ENCODE assay signal across 19 cellular contexts in genomic region chrX:287670-288069, GRCh38.
"Had no signal": no experiment of that assay in that cellular context is flagged by ENCODE, and none has a peak within 500 bp of the region (broad histone marks: within the 10 kb centered on the region; RNA-seq: fewer than 3 reads in every experiment).

No MANE protein-coding gene starts in this region.

- H3K4me3 ChIP-seq: lung, upper lobe of left lung had no signal

- DNase-seq: activated CD4-positive, alpha-beta T cell treated with anti-CD3 and anti-CD28 coated beads for 1 hour; activated CD8-positive, alpha-beta T cell treated with anti-CD3 and anti-CD28 coated beads for 36 hours; activated naive CD4-positive, alpha-beta T cell treated with anti-CD3 and anti-CD28 coated beads, Interleukin-2, amount 10 ng/mL, durations not matched to agents 7 days and 5 days; activated naive CD8-positive, alpha-beta T cell treated with anti-CD3 and anti-CD28 coated beads, Interleukin-2, amount 50 U/mL, for 24 hours; activated T-cell treated with anti-CD3 and anti-CD28 coated beads, Interleukin-2, amount 50 U/mL, for 4 hours; effector CD4-positive, alpha-beta T cell; erythroblast; foreskin fibroblast; retina; stimulated activated CD4-positive, alpha-beta T cell treated with anti-CD3 and anti-CD28 coated beads, Interleukin-4, amount 100 ng/mL, for 24 hours; stimulated activated naive CD4-positive, alpha-beta T cell treated with Interleukin-2 at 50 U/mL for 16 hours; T-helper 1 cell; T-helper 9 cell had no signal

- H3K9me3 Mint-ChIP-seq: activated CD8-positive, alpha-beta T cell treated with anti-CD3 and anti-CD28 coated beads for 36 hours; activated naive CD4-positive, alpha-beta T cell treated with anti-CD3 and anti-CD28 coated beads, Interleukin-2, amount 10 ng/mL, durations not matched to agents 7 days and 5 days; activated naive CD8-positive, alpha-beta T cell treated with anti-CD3 and anti-CD28 coated beads, Interleukin-2, amount 50 U/mL, for 24 hours; activated T-cell treated with anti-CD3 and anti-CD28 coated beads, Interleukin-2, amount 50 U/mL, for 4 hours; dendritic cell treated with granulocyte-macrophage colony-stimulating factor and Interleukin-4, amounts not matched to agents 40 ng/mL and 50 ng/mL, for 4 days; naive thymus-derived CD4-positive, alpha-beta T cell had no signal

- H3K9me3 ChIP-seq: upper lobe of left lung had no signal

- ATAC-seq: activated CD8-positive, alpha-beta T cell treated with anti-CD3 and anti-CD28 coated beads for 36 hours; activated naive CD8-positive, alpha-beta T cell treated with anti-CD3 and anti-CD28 coated beads, Interleukin-2, amount 50 U/mL, for 24 hours; activated T-cell treated with anti-CD3 and anti-CD28 coated beads, Interleukin-2, amount 50 U/mL, for 4 hours; left lobe of liver; naive thymus-derived CD4-positive, alpha-beta T cell had no signal

- H3K4me3 Mint-ChIP-seq: activated CD8-positive, alpha-beta T cell treated with anti-CD3 and anti-CD28 coated beads for 36 hours; activated naive CD4-positive, alpha-beta T cell treated with anti-CD3 and anti-CD28 coated beads, Interleukin-2, amount 10 ng/mL, durations not matched to agents 7 days and 5 days; activated naive CD8-positive, alpha-beta T cell treated with anti-CD3 and anti-CD28 coated beads, Interleukin-2, amount 50 U/mL, for 24 hours; activated T-cell treated with anti-CD3 and anti-CD28 coated beads, Interleukin-2, amount 50 U/mL, for 4 hours; dendritic cell treated with granulocyte-macrophage colony-stimulating factor and Interleukin-4, amounts not matched to agents 40 ng/mL and 50 ng/mL, for 4 days; naive thymus-derived CD4-positive, alpha-beta T cell had no signal

- H3K27ac ChIP-seq: upper lobe of left lung had no signal

- H3K27ac Mint-ChIP-seq: activated CD8-positive, alpha-beta T cell treated with anti-CD3 and anti-CD28 coated beads for 36 hours; activated naive CD4-positive, alpha-beta T cell treated with anti-CD3 and anti-CD28 coated beads, Interleukin-2, amount 10 ng/mL, durations not matched to agents 7 days and 5 days; activated naive CD8-positive, alpha-beta T cell treated with anti-CD3 and anti-CD28 coated beads, Interleukin-2, amount 50 U/mL, for 24 hours; dendritic cell treated with granulocyte-macrophage colony-stimulating factor and Interleukin-4, amounts not matched to agents 40 ng/mL and 50 ng/mL, for 4 days; progenitor cell of endocrine pancreas had no signal

- H3K27me3 ChIP-seq: upper lobe of left lung had no signal

- H3K27me3 Mint-ChIP-seq: activated CD8-positive, alpha-beta T cell treated with anti-CD3 and anti-CD28 coated beads for 36 hours; activated naive CD4-positive, alpha-beta T cell treated with anti-CD3 and anti-CD28 coated beads, Interleukin-2, amount 10 ng/mL, durations not matched to agents 7 days and 5 days; activated naive CD8-positive, alpha-beta T cell treated with anti-CD3 and anti-CD28 coated beads, Interleukin-2, amount 50 U/mL, for 24 hours; dendritic cell treated with granulocyte-macrophage colony-stimulating factor and Interleukin-4, amounts not matched to agents 40 ng/mL and 50 ng/mL, for 4 days; naive thymus-derived CD4-positive, alpha-beta T cell; progenitor cell of endocrine pancreas had no signal
